8 cellular contexts compared by ENCODE assay signal in the genomic region with DNA sequence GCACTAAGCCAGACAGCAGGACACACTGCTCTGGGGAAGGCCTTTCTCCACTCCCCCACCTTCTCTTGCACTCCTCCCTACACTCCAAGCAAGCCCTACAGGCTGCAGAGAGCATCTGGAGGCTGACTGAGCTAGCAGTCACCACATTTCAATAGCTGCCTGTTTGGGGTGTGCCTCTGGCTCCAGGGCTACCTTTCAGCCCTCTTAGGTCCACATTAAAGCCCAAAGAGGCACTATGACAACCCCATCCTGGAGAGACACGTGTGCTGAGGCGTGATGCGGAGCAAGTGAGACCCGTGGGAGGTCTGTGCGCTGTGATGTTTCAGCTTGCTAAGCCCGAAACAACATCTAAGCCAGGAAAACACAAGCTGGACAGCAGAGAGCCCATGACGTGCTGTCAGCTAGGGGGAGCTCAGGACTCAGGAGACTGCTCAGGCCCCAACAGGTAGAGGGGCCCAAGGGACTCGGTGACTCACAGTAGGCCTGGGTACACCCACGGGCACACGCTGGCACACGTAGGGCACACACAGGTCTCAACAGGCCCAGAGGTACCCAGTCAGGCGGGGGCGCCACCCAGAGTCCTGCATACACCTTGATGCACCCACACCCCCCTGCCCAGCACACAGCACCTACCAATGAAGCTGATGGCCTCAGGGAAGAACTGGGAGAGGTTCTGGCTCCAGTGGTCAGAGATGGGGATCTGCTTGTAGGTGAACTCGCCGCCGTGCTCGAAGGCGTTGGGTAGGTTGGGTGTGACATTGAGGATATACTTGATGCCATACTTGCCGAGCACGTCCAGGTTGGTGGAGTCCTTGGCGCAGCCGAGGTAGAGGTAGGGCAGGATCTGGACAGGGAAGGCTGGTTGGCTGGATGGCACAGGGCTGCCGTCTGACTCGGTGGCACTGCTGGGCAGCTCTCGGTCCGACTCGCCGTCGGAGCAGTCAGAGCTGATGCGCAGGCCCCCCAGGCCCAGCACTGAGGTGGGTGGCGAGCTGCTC. TPM values are rescaled to one million over a fixed set of nuclear protein-coding genes. Genes with fewer than 3 reads are reported as not detected.
DNase-seq lines count a peak whose midpoint lies in the region; ATAC-seq and FAIRE-seq lines count a peak whose summit lies in the region.

No MANE protein-coding gene starts in this region.

- peaks cover 0 to 5% of the 10 kb centered on the region in 2 donors for H3K36me3 ChIP-seq in small intestine (ENCODE audit: control insufficient read depth in 2 of 2, insufficient read depth in 2 of 2, low read length in 2 of 2)

- peak; percentile 71 for DNase-seq in Ammon's horn (ENCODE audit: low spot score)
- peak; percentile 50 to 72 for DNase-seq in Kasumi-1 (lab: John Stamatoyannopoulos, UW)
- DNase-seq in activated effector memory CD4-positive, alpha-beta T cell treated with anti-CD3 and anti-CD28 coated beads, Interleukin-2, amount 50 U/mL, for 16 hours, result peak; percentile 82
- no peak for DNase-seq in right cardiac atrium
- no peak for DNase-seq in small intestine
- DNase-seq in GF-D8 (lab: John Stamatoyannopoulos, UW), result no peak
- DNase-seq in LoVo (ENCODE audit: low spot score), result no peak
- no peak for DNase-seq in HCEC 1CT

- WGBS in right cardiac atrium, result 59% methylated on average over 31 of the region's 31 CpGs
- 80 to 84% (median 82%) methylated on average over 30 to 31 of the region's 31 CpGs for WGBS in small intestine, 3 donors

- peaks cover 19% of the 10 kb centered on the region for H3K4me1 ChIP-seq in right cardiac atrium (ENCODE audit: control insufficient read depth, insufficient read depth, low read length)
- no peaks in the 10 kb centered on the region for H3K4me1 ChIP-seq in small intestine (ENCODE audit: control insufficient read depth in 2 of 2, insufficient read depth in 1 of 2, low read depth in 1 of 2, low read length in 1 of 2)

- H3K4me3 ChIP-seq in right cardiac atrium (ENCODE audit: low read length) (peak overlapping the region; percentile 21), small intestine (ENCODE audit: low read depth in 1 of 2, low read length in 2 of 2) (no peak overlapping the region)

- intact Hi-C loops in right cardiac atrium (cut with DNase I), result loop anchor here (2.0 to 5.0 kb wide), 6 partner anchors 36 to 89 kb away; no protein-coding TSS in a partner anchor

- peak in 1 of 2 donors; percentile 1 for ATAC-seq in right cardiac atrium

- FAIRE-seq in small intestine (lab: Jason Lieb, UNC), result no peak

- H3K9me3 ChIP-seq in right cardiac atrium (ENCODE audit: control insufficient read depth, low read length), result no peaks in the 10 kb centered on the region
- H3K9me3 ChIP-seq in small intestine (ENCODE audit: control insufficient read depth, low read depth), result no peaks in the 10 kb centered on the region

- H3K27ac ChIP-seq in right cardiac atrium (ENCODE audit: low read length), result peak overlapping the region; percentile 82
- peak overlapping the region; percentile 46 to 80 for H3K27ac ChIP-seq in small intestine (ENCODE audit: low read depth in 1 of 2, low read length in 1 of 2)

- H3K27me3 ChIP-seq in right cardiac atrium (ENCODE audit: control insufficient read depth, insufficient read depth) (no peaks in the 10 kb centered on the region), small intestine (ENCODE audit: control insufficient read depth in 2 of 2, insufficient read depth in 2 of 2, low read length in 2 of 2) (no peaks in the 10 kb centered on the region)

RNA-seq across cellular contexts. Expression of gene DUSP7, which starts 2.8 kb away (rescaled TPM):
- total RNA-seq in right cardiac atrium, result 10 to 100 TPM; 27.2 to 39.9 (median 36.2) TPM
- polyA plus RNA-seq in right cardiac atrium (18.1 TPM), small intestine (1 to 10 TPM; 1.6 to 7.1 (median 1.8) TPM)

RNA-seq across cellular contexts. Expression of gene RPL29, which starts 57.9 kb away (rescaled TPM):
- total RNA-seq in right cardiac atrium, result 100 to 1,000 TPM; 548 to 675 (median 643) TPM
- polyA plus RNA-seq in right cardiac atrium (1,285 TPM), small intestine (1,000 to 10,000 TPM; 2,279 to 2,499 (median 2,299) TPM)

Comparison
In these comparisons a context has a peak if more than half of its experiments do, and no peak if none do; other contexts are left out.
1. DNase-seq: peak in Ammon's horn (single experiment), Kasumi-1 (2 of 2) and activated effector memory CD4-positive, alpha-beta T cell treated with anti-CD3 and anti-CD28 coated beads, Interleukin-2, amount 50 U/mL, for 16 hours (single experiment); none in right cardiac atrium (0 of 3), small intestine (single experiment), GF-D8 (single experiment), LoVo (single experiment) and HCEC 1CT (single experiment).